Comparison of ENCODE assay signal across 23 cellular contexts in the genomic region with DNA sequence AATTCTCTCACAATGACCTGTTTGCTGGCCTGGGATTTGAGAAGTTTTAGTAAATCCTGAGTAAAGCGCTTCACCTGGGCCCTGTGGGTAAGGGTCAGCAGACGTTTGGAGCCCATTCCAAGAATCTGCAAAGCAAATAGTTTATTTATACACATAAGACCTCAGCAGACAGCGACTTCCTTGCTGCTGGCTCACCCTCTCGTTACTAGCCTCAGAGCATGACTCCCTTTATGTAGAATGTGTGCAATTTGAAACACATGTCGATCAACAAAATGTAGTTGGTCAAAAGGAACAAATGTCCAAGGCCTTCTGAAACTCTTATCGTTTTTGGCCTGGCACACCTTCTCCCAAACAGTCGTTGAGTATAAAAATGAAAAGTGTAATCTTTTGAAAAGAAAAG. TPM values are rescaled to one million over a fixed set of nuclear protein-coding genes. Genes with fewer than 3 reads are reported as not detected.
DNase-seq lines count a peak whose midpoint lies in the region; ATAC-seq and TF ChIP-seq lines count a peak whose summit lies in the region.
"Had no signal": no experiment of that assay in that cellular context is flagged by ENCODE, and none has a peak within 500 bp of the region (broad histone marks: within the 10 kb centered on the region; RNA-seq: fewer than 3 reads in every experiment).

No MANE protein-coding gene starts in this region.

- H3K27ac ChIP-seq in SJSA1 = peak overlapping the region; percentile 47
- peak overlapping the region; percentile 31 for H3K27ac ChIP-seq in osteoblast (ENCODE audit: low read depth, low read length)
- H3K27ac ChIP-seq: 22Rv1, coronary artery, esophagus muscularis mucosa, parathyroid adenoma had no signal

- H2AFZ ChIP-seq in osteoblast (ENCODE audit: low read length) = no peak overlapping the region
- H2AFZ ChIP-seq: parathyroid adenoma had no signal

- no peak overlapping the region for H3K4me2 ChIP-seq in osteoblast (ENCODE audit: insufficient read depth, low read length)

- CTCF ChIA-PET in activated CD4-positive, alpha-beta T cell treated with anti-CD3 and anti-CD28 coated beads for 36 hours (lab: Charles Lee) = interaction anchor here (0.6 kb wide), 1 partner anchor 13 kb away, joined by 3 read pairs; no protein-coding TSS in a partner anchor
- CTCF ChIA-PET in activated CD4-positive, alpha-beta T cell treated with anti-CD3 and anti-CD28 coated beads, Interleukin-2, amount 10 ng/mL, durations not matched to agents 7 days and 5 days (lab: Charles Lee) = no interaction called here

- no peak overlapping the region for H3K4me3 ChIP-seq in SJSA1
- H3K4me3 ChIP-seq in fibroblast of mammary gland (ENCODE audit: control insufficient read depth, low read depth, low read length) = no peak overlapping the region
- no peak overlapping the region for H3K4me3 ChIP-seq in osteoblast (ENCODE audit: insufficient read depth, low read length)
- H3K4me3 ChIP-seq: coronary artery, esophagus muscularis mucosa had no signal

- H4K20me1 ChIP-seq in osteoblast (ENCODE audit: insufficient read depth, low read length) = no peaks in the 10 kb centered on the region

- H3K9me3 Mint-ChIP-seq in activated CD4-positive, alpha-beta T cell treated with anti-CD3 and anti-CD28 coated beads for 36 hours (ENCODE audit: low read depth) = no peaks in the 10 kb centered on the region
- H3K9me3 Mint-ChIP-seq in activated CD4-positive, alpha-beta T cell treated with anti-CD3 and anti-CD28 coated beads, Interleukin-2, amount 10 ng/mL, durations not matched to agents 7 days and 5 days = no peaks in the 10 kb centered on the region
- H3K9me3 Mint-ChIP-seq in effector memory CD8-positive, alpha-beta T cell = no peaks in the 10 kb centered on the region
- no peaks in the 10 kb centered on the region for H3K9me3 Mint-ChIP-seq in stimulated activated memory B cell treated with anti-CD40 and anti-IgM and Interleukin-4, amounts not matched to agents 10 μg/mL and 1 μg/mL and 100 μg/mL, for 72 hours
- H3K9me3 Mint-ChIP-seq: activated naive CD8-positive, alpha-beta T cell treated with anti-CD3 and anti-CD28 coated beads for 36 hours; activated T-helper 17 cell treated with anti-CD3 and anti-CD28 coated beads, Interleukin-2, amount 50 U/mL, for 72 hours; CD8-positive, alpha-beta memory T cell had no signal

- POLR2A ChIA-PET in activated CD4-positive, alpha-beta T cell treated with anti-CD3 and anti-CD28 coated beads for 36 hours (lab: Charles Lee) = no interaction called here
- POLR2A ChIA-PET in activated CD4-positive, alpha-beta T cell treated with anti-CD3 and anti-CD28 coated beads, Interleukin-2, amount 10 ng/mL, durations not matched to agents 7 days and 5 days (lab: Charles Lee) = no interaction called here

- peaks cover 50% of the 10 kb centered on the region for H3K36me3 Mint-ChIP-seq in activated CD4-positive, alpha-beta T cell treated with anti-CD3 and anti-CD28 coated beads for 36 hours (ENCODE audit: low read depth)
- peaks cover 57% of the 10 kb centered on the region for H3K36me3 Mint-ChIP-seq in activated CD4-positive, alpha-beta T cell treated with anti-CD3 and anti-CD28 coated beads, Interleukin-2, amount 10 ng/mL, durations not matched to agents 7 days and 5 days (ENCODE audit: low read depth)
- peaks cover 97% of the 10 kb centered on the region for H3K36me3 Mint-ChIP-seq in effector memory CD8-positive, alpha-beta T cell (ENCODE audit: insufficient read depth)
- H3K36me3 Mint-ChIP-seq in stimulated activated memory B cell treated with anti-CD40 and anti-IgM and Interleukin-4, amounts not matched to agents 10 μg/mL and 1 μg/mL and 100 μg/mL, for 72 hours = peaks cover 68% of the 10 kb centered on the region

- H3K27me3 ChIP-seq in SJSA1 (replicated peaks) = no peaks in the 10 kb centered on the region
- no peaks in the 10 kb centered on the region for H3K27me3 ChIP-seq in osteoblast (ENCODE audit: insufficient read depth, low read length)
- H3K27me3 ChIP-seq: esophagus muscularis mucosa had no signal

- intact Hi-C loops in activated CD4-positive, alpha-beta T cell treated with anti-CD3 and anti-CD28 coated beads for 36 hours (cut with DNase I, micrococcal nuclease) = no loop called here

- no peak overlapping the region for H3K4me3 Mint-ChIP-seq in activated CD4-positive, alpha-beta T cell treated with anti-CD3 and anti-CD28 coated beads for 36 hours
- H3K4me3 Mint-ChIP-seq in activated CD4-positive, alpha-beta T cell treated with anti-CD3 and anti-CD28 coated beads, Interleukin-2, amount 10 ng/mL, durations not matched to agents 7 days and 5 days = no peak overlapping the region
- H3K4me3 Mint-ChIP-seq in effector memory CD8-positive, alpha-beta T cell = no peak overlapping the region
- H3K4me3 Mint-ChIP-seq in stimulated activated memory B cell treated with anti-CD40 and anti-IgM and Interleukin-4, amounts not matched to agents 10 μg/mL and 1 μg/mL and 100 μg/mL, for 72 hours = no peak overlapping the region
- H3K4me3 Mint-ChIP-seq: activated naive CD8-positive, alpha-beta T cell treated with anti-CD3 and anti-CD28 coated beads for 36 hours; CD8-positive, alpha-beta memory T cell had no signal

- H3K79me2 ChIP-seq in osteoblast (ENCODE audit: insufficient read depth, low read length) = no peaks in the 10 kb centered on the region

- H3K9me3 ChIP-seq in SJSA1 (replicated peaks) (no peaks in the 10 kb centered on the region), osteoblast (ENCODE audit: low read depth, low read length) (no peaks in the 10 kb centered on the region)
- H3K9me3 ChIP-seq: esophagus muscularis mucosa had no signal

- H3K27ac Mint-ChIP-seq in activated CD4-positive, alpha-beta T cell treated with anti-CD3 and anti-CD28 coated beads for 36 hours = peak overlapping the region; percentile 20
- no peak overlapping the region for H3K27ac Mint-ChIP-seq in activated CD4-positive, alpha-beta T cell treated with anti-CD3 and anti-CD28 coated beads, Interleukin-2, amount 10 ng/mL, durations not matched to agents 7 days and 5 days
- no peak overlapping the region for H3K27ac Mint-ChIP-seq in effector memory CD8-positive, alpha-beta T cell
- no peak overlapping the region for H3K27ac Mint-ChIP-seq in stimulated activated memory B cell treated with anti-CD40 and anti-IgM and Interleukin-4, amounts not matched to agents 10 μg/mL and 1 μg/mL and 100 μg/mL, for 72 hours
- H3K27ac Mint-ChIP-seq: activated naive CD8-positive, alpha-beta T cell treated with anti-CD3 and anti-CD28 coated beads for 36 hours had no signal

- no peak for ATAC-seq in activated CD4-positive, alpha-beta T cell treated with anti-CD3 and anti-CD28 coated beads for 36 hours
- ATAC-seq in effector memory CD8-positive, alpha-beta T cell (replicated peaks) = no peak
- no peak for ATAC-seq in stimulated activated memory B cell treated with anti-CD40 and anti-IgM and Interleukin-4, amounts not matched to agents 10 μg/mL and 1 μg/mL and 100 μg/mL, for 72 hours
- ATAC-seq: activated T-helper 17 cell treated with anti-CD3 and anti-CD28 coated beads, Interleukin-2, amount 50 U/mL, for 72 hours; right cardiac atrium had no signal

- H3K36me3 ChIP-seq in SJSA1 (peaks cover 46% of the 10 kb centered on the region), osteoblast (ENCODE audit: insufficient read depth, low read length) (peaks cover 42% of the 10 kb centered on the region)

- TF ChIP-seq CTCF in fibroblast of mammary gland (conservative IDR thresholded peaks at IDR 0.05; ENCODE audit: control insufficient read depth, insufficient read depth, low read depth, low read length) (no peak), osteoblast (IDR thresholded peaks at IDR 0.05; ENCODE audit: extremely low read depth, low read depth, low read length) (no peak)

- no peak for DNase-seq in activated CD4-positive, alpha-beta T cell treated with anti-CD3 and anti-CD28 coated beads for 36 hours
- DNase-seq in activated CD4-positive, alpha-beta T cell treated with anti-CD3 and anti-CD28 coated beads, Interleukin-2, amount 10 ng/mL, durations not matched to agents 7 days and 5 days = no peak
- DNase-seq in SJSA1 (ENCODE audit: low read depth in 1 of 2, low spot score in 2 of 2) (peak in 1 of 2 experiments; percentile 42), fibroblast of mammary gland (ENCODE audit: low read depth) (peak; percentile 53), osteoblast (ENCODE audit: insufficient read length, low spot score, missing footprints) (no peak), UCSD-AML1 (lab: John Stamatoyannopoulos, UW; ENCODE audit: unreplicated experiment) (no peak)
- no peak for DNase-seq in effector memory CD8-positive, alpha-beta T cell
- DNase-seq: activated CD4-positive, alpha-beta T cell treated with anti-CD3 and anti-CD28 coated beads for 1 hour; activated naive CD8-positive, alpha-beta T cell treated with anti-CD3 and anti-CD28 coated beads for 36 hours; CD8-positive, alpha-beta memory T cell; glutamatergic neuron; mammary epithelial cell; NCI-H1092 treated with DMSO at 0.1 percent for 48 hours; NCI-H2029; NCI-H226; right cardiac atrium; T-helper 1 cell had no signal

- peaks cover 12% of the 10 kb centered on the region for H3K4me1 Mint-ChIP-seq in activated CD4-positive, alpha-beta T cell treated with anti-CD3 and anti-CD28 coated beads for 36 hours
- H3K4me1 Mint-ChIP-seq in activated CD4-positive, alpha-beta T cell treated with anti-CD3 and anti-CD28 coated beads, Interleukin-2, amount 10 ng/mL, durations not matched to agents 7 days and 5 days = no peaks in the 10 kb centered on the region
- peaks cover 2 to 4% of the 10 kb centered on the region in 2 donors for H3K4me1 Mint-ChIP-seq in effector memory CD8-positive, alpha-beta T cell (ENCODE audit: low read depth in 2 of 2)
- H3K4me1 Mint-ChIP-seq in stimulated activated memory B cell treated with anti-CD40 and anti-IgM and Interleukin-4, amounts not matched to agents 10 μg/mL and 1 μg/mL and 100 μg/mL, for 72 hours = peaks cover 4% of the 10 kb centered on the region
- H3K4me1 Mint-ChIP-seq: activated naive CD8-positive, alpha-beta T cell treated with anti-CD3 and anti-CD28 coated beads for 36 hours had no signal

- no peaks in the 10 kb centered on the region for H3K27me3 Mint-ChIP-seq in activated CD4-positive, alpha-beta T cell treated with anti-CD3 and anti-CD28 coated beads for 36 hours
- no peaks in the 10 kb centered on the region for H3K27me3 Mint-ChIP-seq in activated CD4-positive, alpha-beta T cell treated with anti-CD3 and anti-CD28 coated beads, Interleukin-2, amount 10 ng/mL, durations not matched to agents 7 days and 5 days
- no peaks in the 10 kb centered on the region for H3K27me3 Mint-ChIP-seq in effector memory CD8-positive, alpha-beta T cell
- H3K27me3 Mint-ChIP-seq in stimulated activated memory B cell treated with anti-CD40 and anti-IgM and Interleukin-4, amounts not matched to agents 10 μg/mL and 1 μg/mL and 100 μg/mL, for 72 hours = no peaks in the 10 kb centered on the region
- H3K27me3 Mint-ChIP-seq: activated naive CD8-positive, alpha-beta T cell treated with anti-CD3 and anti-CD28 coated beads for 36 hours; activated T-helper 17 cell treated with anti-CD3 and anti-CD28 coated beads, Interleukin-2, amount 50 U/mL, for 72 hours; CD8-positive, alpha-beta memory T cell had no signal

- H3K4me1 ChIP-seq in SJSA1 (replicated peaks) (peaks cover 40% of the 10 kb centered on the region), osteoblast (ENCODE audit: insufficient read depth, low read length) (peaks cover 32% of the 10 kb centered on the region)

RNA-seq across cellular contexts. Expression of a gene that starts 31.3 kb away (rescaled TPM):
- total RNA-seq in activated CD4-positive, alpha-beta T cell treated with anti-CD3 and anti-CD28 coated beads for 36 hours = 10 to 100 TPM; 50.2 to 72.5 TPM
- total RNA-seq in activated CD4-positive, alpha-beta T cell treated with anti-CD3 and anti-CD28 coated beads, Interleukin-2, amount 10 ng/mL, durations not matched to agents 7 days and 5 days = 100 to 1,000 TPM in 1 of 2 experiments, 10 to 100 TPM in 1; 79.9 to 101 TPM
- total RNA-seq in SJSA1 (2014; rRNA removed; shearing (Covaris generic)) = 3.6 and 5.8 TPM in 2 replicates
- total RNA-seq in osteoblast = 25.0 and 25.7 TPM in 2 replicates

RNA-seq across cellular contexts. Expression of a gene that starts 38.4 kb away (rescaled TPM):
- 100 to 1,000 TPM; 107 to 117 TPM for total RNA-seq in activated CD4-positive, alpha-beta T cell treated with anti-CD3 and anti-CD28 coated beads for 36 hours
- 100 to 1,000 TPM; 144 to 147 TPM for total RNA-seq in activated CD4-positive, alpha-beta T cell treated with anti-CD3 and anti-CD28 coated beads, Interleukin-2, amount 10 ng/mL, durations not matched to agents 7 days and 5 days
- total RNA-seq in SJSA1 (2014; rRNA removed; shearing (Covaris generic)) = 61.8 and 94.0 TPM in 2 replicates
- 28.3 and 31.5 TPM in 2 replicates for total RNA-seq in osteoblast
